In the genomic region with DNA sequence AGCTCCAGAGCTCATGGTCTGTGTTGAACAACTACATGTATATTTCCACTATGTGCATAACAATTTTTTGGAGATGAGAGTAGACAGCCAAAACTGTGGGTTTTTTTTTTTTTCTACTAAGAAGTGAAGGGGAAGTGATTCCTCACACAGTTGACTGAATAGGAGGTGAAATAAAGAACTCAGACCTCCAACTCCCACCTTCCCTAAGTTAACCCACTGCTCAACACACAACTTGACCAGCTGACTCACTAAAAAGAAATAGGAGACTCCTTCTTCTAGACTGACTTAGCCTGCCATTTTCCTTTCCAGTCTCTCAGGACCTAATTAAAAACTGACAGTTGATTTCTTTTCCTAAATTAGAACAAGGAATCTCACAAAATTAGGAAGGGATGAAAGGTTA, we compare ENCODE assay signal across 9 cellular contexts. TPM values are rescaled to one million over a fixed set of nuclear protein-coding genes. Genes with fewer than 3 reads are reported as not detected.
DNase-seq lines count a peak whose midpoint lies in the region; ATAC-seq, FAIRE-seq and TF ChIP-seq lines count a peak whose summit lies in the region.
"Had no signal": no experiment of that assay in that cellular context is flagged by ENCODE, and none has a peak within 500 bp of the region (broad histone marks: within the 10 kb centered on the region; RNA-seq: fewer than 3 reads in every experiment).

No MANE protein-coding gene starts in this region.

- no peak for DNase-seq in activated T-cell treated with anti-CD3 and anti-CD28 coated beads, Interleukin-2, amount 50 U/mL, for 4 hours
- DNase-seq in activated T-cell treated with anti-CD3 and anti-CD28 coated beads for 4 hours (no peak), endothelial cell of umbilical vein (ENCODE audit: low read depth, low spot score) (no peak), brain microvascular endothelial cell (no peak)
- DNase-seq: central memory CD4-positive, alpha-beta T cell had no signal

- peak overlapping the region; percentile 96 for H3K4me3 Mint-ChIP-seq in activated T-cell treated with anti-CD3 and anti-CD28 coated beads, Interleukin-2, amount 50 U/mL, for 4 hours
- H3K4me3 Mint-ChIP-seq in stimulated activated memory B cell treated with anti-CD40 and anti-IgM and Interleukin-4, amounts not matched to agents 10 μg/mL and 1 μg/mL and 100 μg/mL, for 72 hours, result peak overlapping the region; percentile 97

- intact Hi-C loops in endothelial cell of umbilical vein (cut with micrococcal nuclease), result no loop called here

- H3K4me1 Mint-ChIP-seq in activated T-cell treated with anti-CD3 and anti-CD28 coated beads, Interleukin-2, amount 50 U/mL, for 4 hours (ENCODE audit: low read depth), result peaks cover 44% of the 10 kb centered on the region
- peaks cover 34% of the 10 kb centered on the region for H3K4me1 Mint-ChIP-seq in stimulated activated memory B cell treated with anti-CD40 and anti-IgM and Interleukin-4, amounts not matched to agents 10 μg/mL and 1 μg/mL and 100 μg/mL, for 72 hours

- H3K27ac Mint-ChIP-seq in stimulated activated memory B cell treated with anti-CD40 and anti-IgM and Interleukin-4, amounts not matched to agents 10 μg/mL and 1 μg/mL and 100 μg/mL, for 72 hours, result peak overlapping the region; percentile 92

- no peaks in the 10 kb centered on the region for H3K9me3 Mint-ChIP-seq in activated T-cell treated with anti-CD3 and anti-CD28 coated beads, Interleukin-2, amount 50 U/mL, for 4 hours
- no peaks in the 10 kb centered on the region for H3K9me3 Mint-ChIP-seq in stimulated activated memory B cell treated with anti-CD40 and anti-IgM and Interleukin-4, amounts not matched to agents 10 μg/mL and 1 μg/mL and 100 μg/mL, for 72 hours

- peaks cover 52% of the 10 kb centered on the region for H3K79me2 ChIP-seq in OCI-LY3 (ENCODE audit: low read length)
- H3K79me2 ChIP-seq in endothelial cell of umbilical vein (ENCODE audit: control insufficient read depth, insufficient read depth, low read length), result peaks cover 30% of the 10 kb centered on the region

- peaks cover 37% of the 10 kb centered on the region for H4K20me1 ChIP-seq in OCI-LY3 (ENCODE audit: insufficient read depth, low read length)
- H4K20me1 ChIP-seq in endothelial cell of umbilical vein (replicated peaks; ENCODE audit: control insufficient read depth, extremely low read depth, insufficient read depth, low read length), result peaks cover 2% of the 10 kb centered on the region

- H3K4me1 ChIP-seq in OCI-LY3 (ENCODE audit: low read length), result peaks cover 33% of the 10 kb centered on the region
- H3K4me1 ChIP-seq in endothelial cell of umbilical vein (ENCODE audit: control insufficient read depth, extremely low read depth, insufficient read depth, low read length), result peaks cover 21% of the 10 kb centered on the region

- peak overlapping the region; percentile 93 for H3K9ac ChIP-seq in OCI-LY3 (ENCODE audit: low read length)
- H3K9ac ChIP-seq in endothelial cell of umbilical vein (replicated peaks; ENCODE audit: extremely low read depth, insufficient read depth, low read length), result no peak overlapping the region

- H3K27me3 ChIP-seq in OCI-LY3 (ENCODE audit: low read depth, low read length) (no peaks in the 10 kb centered on the region), endothelial cell of umbilical vein (ENCODE audit: control insufficient read depth in 2 of 2, insufficient read depth in 2 of 2, low read length in 2 of 2) (no peaks in the 10 kb centered on the region), brain microvascular endothelial cell (replicated peaks) (no peaks in the 10 kb centered on the region)

- peaks cover 26% of the 10 kb centered on the region for H3K36me3 Mint-ChIP-seq in activated T-cell treated with anti-CD3 and anti-CD28 coated beads, Interleukin-2, amount 50 U/mL, for 4 hours (ENCODE audit: insufficient read depth)
- peaks cover 31% of the 10 kb centered on the region for H3K36me3 Mint-ChIP-seq in stimulated activated memory B cell treated with anti-CD40 and anti-IgM and Interleukin-4, amounts not matched to agents 10 μg/mL and 1 μg/mL and 100 μg/mL, for 72 hours

- POLR2A ChIA-PET in endothelial cell of umbilical vein (lab: Charles Lee), result no interaction called here

- peak overlapping the region; percentile 94 for H3K27ac ChIP-seq in OCI-LY3 (ENCODE audit: low read length)
- no peak overlapping the region for H3K27ac ChIP-seq in endothelial cell of umbilical vein (ENCODE audit: insufficient read depth, low read depth, low read length)
- H3K27ac ChIP-seq in brain microvascular endothelial cell, result no peak overlapping the region

- BruUV-seq in endothelial cell of umbilical vein (replicated peaks; lab: Mats Ljungman, UMichigan), result no TSS peak

- H3K27me3 Mint-ChIP-seq in activated T-cell treated with anti-CD3 and anti-CD28 coated beads, Interleukin-2, amount 50 U/mL, for 4 hours (ENCODE audit: low read depth), result no peaks in the 10 kb centered on the region
- no peaks in the 10 kb centered on the region for H3K27me3 Mint-ChIP-seq in stimulated activated memory B cell treated with anti-CD40 and anti-IgM and Interleukin-4, amounts not matched to agents 10 μg/mL and 1 μg/mL and 100 μg/mL, for 72 hours

- FAIRE-seq in endothelial cell of umbilical vein (lab: Jason Lieb, UNC), result no peak

- dilution Hi-C loops in endothelial cell of umbilical vein (cut with MboI; ENCODE audit: extremely low pct_ligation_motif_present, low sequenced_read_pairs), result no loop called here

- H2AFZ ChIP-seq in OCI-LY3 (ENCODE audit: low read depth, low read length) (no peak overlapping the region), endothelial cell of umbilical vein (ENCODE audit: low read depth, low read length) (no peak overlapping the region)

- H3K9me1 ChIP-seq in endothelial cell of umbilical vein (replicated peaks; ENCODE audit: control insufficient read depth, extremely low read depth, insufficient read depth, low read length), result no peaks in the 10 kb centered on the region

- TF ChIP-seq POLR2A in endothelial cell of umbilical vein (IDR thresholded peaks at IDR 0.05; ENCODE audit: low read depth, low read length), result no peak

- peak overlapping the region; percentile 85 for H3K4me2 ChIP-seq in OCI-LY3 (ENCODE audit: low read length)
- H3K4me2 ChIP-seq in endothelial cell of umbilical vein (ENCODE audit: insufficient read depth, low read length), result peak overlapping the region; percentile 99

- H3K4me3 ChIP-seq in OCI-LY3 (ENCODE audit: low read length) (peak overlapping the region; percentile 85), endothelial cell of umbilical vein (replicated peaks in 1 of 3; ENCODE audit: insufficient read depth in 1 of 3, low read depth in 1 of 3, low read length in 3 of 3) (no peak overlapping the region), brain microvascular endothelial cell (ENCODE audit: low read depth, low read length) (no peak overlapping the region)

- peaks cover 30% of the 10 kb centered on the region for H3K36me3 ChIP-seq in OCI-LY3 (replicated peaks; ENCODE audit: low read depth, low read length)
- peaks cover 13 to 14% of the 10 kb centered on the region in 2 experiments for H3K36me3 ChIP-seq in endothelial cell of umbilical vein (ENCODE audit: control insufficient read depth in 2 of 2, extremely low read depth in 1 of 2, insufficient read depth in 2 of 2, low read length in 2 of 2)
- peaks cover 24% of the 10 kb centered on the region for H3K36me3 ChIP-seq in brain microvascular endothelial cell (replicated peaks)

- H3K9me3 ChIP-seq in OCI-LY3 (ENCODE audit: insufficient read depth, low read length) (peaks cover 3% of the 10 kb centered on the region; the same call in 1 of the 2 replicates), endothelial cell of umbilical vein (replicated peaks; ENCODE audit: control insufficient read depth, insufficient read depth, low read length) (no peaks in the 10 kb centered on the region)

- no peak for TF ChIP-seq CTCF in OCI-LY3 (IDR thresholded peaks at IDR 0.05; ENCODE audit: low read depth, low read length)
- TF ChIP-seq CTCF in endothelial cell of umbilical vein (IDR thresholded peaks at IDR 0.05; ENCODE audit: extremely low read depth in 1 of 2, insufficient read depth in 1 of 2, low read depth in 1 of 2, low read length in 2 of 2), result no peak
- no peak for TF ChIP-seq CTCF in brain microvascular endothelial cell (IDR thresholded peaks at IDR 0.05; ENCODE audit: low read depth, low read length, missing control alignments)

- CTCF ChIA-PET in endothelial cell of umbilical vein (lab: Charles Lee), result interaction anchor here (1.3 to 3.5 kb wide), 4 partner anchors 57 to 293 kb away, joined by 3 to 37 read pairs (median 12); no protein-coding TSS in a partner anchor

- no peak for ATAC-seq in activated T-cell treated with anti-CD3 and anti-CD28 coated beads, Interleukin-2, amount 50 U/mL, for 4 hours
- ATAC-seq in stimulated activated memory B cell treated with anti-CD40 and anti-IgM and Interleukin-4, amounts not matched to agents 10 μg/mL and 1 μg/mL and 100 μg/mL, for 72 hours, result no peak
- ATAC-seq in HG03175 (IDR thresholded peaks at IDR 0.05; ENCODE audit: unreplicated experiment), result no peak
- no peak for ATAC-seq in HG03520 (IDR thresholded peaks at IDR 0.05; ENCODE audit: unreplicated experiment)

- in situ Hi-C loops in brain microvascular endothelial cell (cut with HindIII; ENCODE audit: low pct_ligation_motif_present, low sequenced_read_pairs), result no loop called here

RNA-seq across cellular contexts. Expression of gene M6PR, which starts 1.7 kb away (rescaled TPM):
- total RNA-seq in activated T-cell treated with anti-CD3 and anti-CD28 coated beads, Interleukin-2, amount 50 U/mL, for 4 hours, result 100 to 1,000 TPM; 192 to 217 (median 203) TPM
- 113 and 142 TPM in 2 replicates for total RNA-seq in endothelial cell of umbilical vein
- polyA plus RNA-seq in endothelial cell of umbilical vein, result 111 and 124 TPM in 2 replicates
- 76.1 and 79.2 TPM in 2 replicates for polyA plus RNA-seq in endothelial cell of umbilical vein (2011; cell fraction: cytosol; rRNA removed)
- polyA plus RNA-seq in endothelial cell of umbilical vein (2011; cell fraction: nucleus; rRNA removed), result 103 and 142 TPM in 2 replicates
- 80.3 and 114 TPM in 2 replicates for polyA plus RNA-seq in endothelial cell of umbilical vein (2012)
- 261 and 281 TPM in 2 replicates for polyA minus RNA-seq in endothelial cell of umbilical vein
- 116 TPM for polyA minus RNA-seq in endothelial cell of umbilical vein (2011; cell fraction: cytosol; rRNA and poly(A)+ RNA removed)
- polyA minus RNA-seq in endothelial cell of umbilical vein (2011; cell fraction: nucleus; rRNA and poly(A)+ RNA removed), result 44.9 and 92.8 TPM in 2 replicates

RNA-seq across cellular contexts. Expression of gene PHC1, which starts 33.4 kb away (rescaled TPM):
- 10 to 100 TPM; 10.3 to 15.5 (median 12.1) TPM for total RNA-seq in activated T-cell treated with anti-CD3 and anti-CD28 coated beads, Interleukin-2, amount 50 U/mL, for 4 hours
- total RNA-seq in endothelial cell of umbilical vein, result 31.9 and 37.3 TPM in 2 replicates
- polyA plus RNA-seq in endothelial cell of umbilical vein, result 66.3 and 84.3 TPM in 2 replicates
- polyA plus RNA-seq in endothelial cell of umbilical vein (2011; cell fraction: cytosol; rRNA removed), result 30.2 and 33.3 TPM in 2 replicates
- polyA plus RNA-seq in endothelial cell of umbilical vein (2011; cell fraction: nucleus; rRNA removed), result 188 and 215 TPM in 2 replicates
- 17.8 and 20.8 TPM in 2 replicates for polyA plus RNA-seq in endothelial cell of umbilical vein (2012)
- 40.3 and 43.8 TPM in 2 replicates for polyA minus RNA-seq in endothelial cell of umbilical vein
- 7.9 TPM for polyA minus RNA-seq in endothelial cell of umbilical vein (2011; cell fraction: cytosol; rRNA and poly(A)+ RNA removed)
- polyA minus RNA-seq in endothelial cell of umbilical vein (2011; cell fraction: nucleus; rRNA and poly(A)+ RNA removed), result 22.9 and 31.4 TPM in 2 replicates

RNA-seq across cellular contexts. Expression of gene KLRG1, which starts 41.6 kb away (rescaled TPM):
- 1 to 10 TPM; 2.3 to 7.6 (median 5.4) TPM for total RNA-seq in activated T-cell treated with anti-CD3 and anti-CD28 coated beads, Interleukin-2, amount 50 U/mL, for 4 hours
- total RNA-seq in endothelial cell of umbilical vein, result 2.8 and 4.4 TPM in 2 replicates
- 13.1 and 15.9 TPM in 2 replicates for polyA plus RNA-seq in endothelial cell of umbilical vein
- polyA plus RNA-seq in endothelial cell of umbilical vein (2011; cell fraction: cytosol; rRNA removed), result 13.2 and 14.3 TPM in 2 replicates
- 8.7 and 9.6 TPM in 2 replicates for polyA plus RNA-seq in endothelial cell of umbilical vein (2011; cell fraction: nucleus; rRNA removed)
- polyA plus RNA-seq in endothelial cell of umbilical vein (2012), result 3.1 and 3.5 TPM in 2 replicates
- polyA minus RNA-seq in endothelial cell of umbilical vein, result 16.3 and 17.1 TPM in 2 replicates
- polyA minus RNA-seq in endothelial cell of umbilical vein (2011; cell fraction: cytosol; rRNA and poly(A)+ RNA removed), result 2.2 TPM
- polyA minus RNA-seq in endothelial cell of umbilical vein (2011; cell fraction: nucleus; rRNA and poly(A)+ RNA removed), result 21.9 and 29.0 TPM in 2 replicates
